In genomic region chr11:17434108-17434507, GRCh38 we compare ENCODE assay signal across 30 cellular contexts. TPM values are rescaled to one million over a fixed set of nuclear protein-coding genes. Genes with fewer than 3 reads are reported as not detected.
"Had no signal": no experiment of that assay in that cellular context is flagged by ENCODE, and none has a peak within 500 bp of the region (broad histone marks: within the 10 kb centered on the region; RNA-seq: fewer than 3 reads in every experiment).

No MANE protein-coding gene starts in this region.

- H3K9me3 Mint-ChIP-seq: activated CD4-positive, alpha-beta memory T cell treated with anti-CD3 and anti-CD28 coated beads, Interleukin-2, amount 10 ng/mL, durations not matched to agents 7 days and 5 days; activated naive CD4-positive, alpha-beta T cell treated with anti-CD3 and anti-CD28 coated beads for 36 hours; activated T-helper 17 cell treated with anti-CD3 and anti-CD28 coated beads, Interleukin-2, amount 50 U/mL, for 72 hours; T-cell had no signal

- ATAC-seq: activated CD4-positive, alpha-beta T cell treated with anti-CD3 and anti-CD28 coated beads for 36 hours; activated T-helper 17 cell treated with anti-CD3 and anti-CD28 coated beads, Interleukin-2, amount 50 U/mL, for 72 hours; T-cell had no signal

- H3K4me3 Mint-ChIP-seq: activated CD4-positive, alpha-beta memory T cell treated with anti-CD3 and anti-CD28 coated beads, Interleukin-2, amount 10 ng/mL, durations not matched to agents 7 days and 5 days; activated CD4-positive, alpha-beta T cell treated with anti-CD3 and anti-CD28 coated beads for 36 hours; activated naive CD4-positive, alpha-beta T cell treated with anti-CD3 and anti-CD28 coated beads for 36 hours; activated naive CD8-positive, alpha-beta T cell; activated T-helper 17 cell treated with anti-CD3 and anti-CD28 coated beads, Interleukin-2, amount 50 U/mL, for 72 hours; T-cell had no signal

- H3K27ac ChIP-seq: breast epithelium, coronary artery, SK-N-MC had no signal

- H3K27me3 Mint-ChIP-seq: activated naive CD8-positive, alpha-beta T cell had no signal

- H3K4me3 ChIP-seq: breast epithelium, coronary artery, SK-N-MC had no signal

- H3K36me3 Mint-ChIP-seq: activated naive CD8-positive, alpha-beta T cell; T-cell had no signal

- DNase-seq: activated CD4-positive, alpha-beta memory T cell treated with anti-CD3 and anti-CD28 coated beads, Interleukin-2, amount 10 ng/mL, durations not matched to agents 7 days and 5 days; activated CD4-positive, alpha-beta T cell treated with anti-CD3 and anti-CD28 coated beads for 36 hours; activated CD4-positive, alpha-beta T cell treated with anti-CD3 and anti-CD28 coated beads, Interleukin-2, amount 50 U/mL, for 1 hour; activated CD4-positive, CD25-positive, alpha-beta regulatory T cell; activated gamma-delta T cell; activated naive CD4-positive, alpha-beta T cell treated with anti-CD3 and anti-CD28 coated beads for 36 hours; activated T-cell treated with anti-CD3 and anti-CD28 coated beads for 4 hours; activated T-cell treated with anti-CD3 and anti-CD28 coated beads, Interleukin-2, amount 50 U/mL, for 48 hours; amygdala; central memory CD4-positive, alpha-beta T cell; Karpas-422; NCI-H1694; NCI-H2029; NCI-H2107; NCI-H2171 treated with DMSO at 0.1 percent for 48 hours; NCI-H345; NCI-H510A; NCI-H748 treated with DMSO at 0.1 percent for 48 hours; T-cell; T-helper 2 cell; T1000 had no signal

- H3K27ac Mint-ChIP-seq: activated CD4-positive, alpha-beta memory T cell treated with anti-CD3 and anti-CD28 coated beads, Interleukin-2, amount 10 ng/mL, durations not matched to agents 7 days and 5 days; activated CD4-positive, alpha-beta T cell treated with anti-CD3 and anti-CD28 coated beads for 36 hours; activated naive CD4-positive, alpha-beta T cell treated with anti-CD3 and anti-CD28 coated beads for 36 hours; activated naive CD8-positive, alpha-beta T cell; activated T-helper 17 cell treated with anti-CD3 and anti-CD28 coated beads, Interleukin-2, amount 50 U/mL, for 72 hours; T-cell had no signal

- H3K4me1 ChIP-seq: breast epithelium had no signal

- H3K9me3 ChIP-seq: breast epithelium had no signal

- H3K36me3 ChIP-seq: breast epithelium had no signal

- H3K4me1 Mint-ChIP-seq: activated T-helper 17 cell treated with anti-CD3 and anti-CD28 coated beads, Interleukin-2, amount 50 U/mL, for 72 hours had no signal

- H3K27me3 ChIP-seq: breast epithelium had no signal

RNA-seq across cellular contexts. Expression of gene ABCC8, which starts 42.5 kb away (rescaled TPM):
- total RNA-seq: activated CD4-positive, alpha-beta memory T cell treated with anti-CD3 and anti-CD28 coated beads, Interleukin-2, amount 10 ng/mL, durations not matched to agents 7 days and 5 days; activated CD4-positive, alpha-beta T cell treated with anti-CD3 and anti-CD28 coated beads for 36 hours; activated CD8-positive, alpha-beta memory T cell treated with anti-CD3 and anti-CD28 coated beads for 36 hours; activated naive CD4-positive, alpha-beta T cell treated with anti-CD3 and anti-CD28 coated beads for 36 hours; activated T-helper 17 cell treated with anti-CD3 and anti-CD28 coated beads, Interleukin-2, amount 50 U/mL, for 72 hours; chondrocyte; OCI-LY7; RPMI7951; T-cell had no signal

RNA-seq across cellular contexts. Expression of gene KCNJ11, which starts 45.6 kb away (rescaled TPM):
- total RNA-seq: chondrocyte, RPMI7951 had no signal
